Comparison of ENCODE assay signal across 14 cellular contexts in the genomic region with DNA sequence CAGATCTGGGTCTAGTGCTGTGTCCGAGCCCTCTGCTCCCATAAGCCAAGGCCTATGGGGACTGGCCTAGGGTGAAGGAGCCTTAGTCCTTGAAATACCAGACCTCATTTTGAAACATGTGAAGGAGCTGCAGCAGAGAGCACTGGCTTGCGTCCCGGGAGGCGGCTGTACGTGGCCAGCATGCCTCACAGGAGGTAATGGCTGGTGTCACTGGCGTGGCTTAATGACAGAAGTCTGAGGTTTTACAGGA.
DNase-seq lines count a peak whose midpoint lies in the region; ATAC-seq and TF ChIP-seq lines count a peak whose summit lies in the region.
"Had no signal": no experiment of that assay in that cellular context is flagged by ENCODE, and none has a peak within 500 bp of the region (broad histone marks: within the 10 kb centered on the region; RNA-seq: fewer than 3 reads in every experiment).

No MANE protein-coding gene starts in this region.

- peak; percentile 0 for DNase-seq in activated T-cell treated with anti-CD3 and anti-CD28 coated beads, Interleukin-2, amount 50 U/mL, for 4 hours
- no peak for DNase-seq in activated T-cell treated with anti-CD3 and anti-CD28 coated beads, Interleukin-2, amount 50 U/mL, for 48 hours
- DNase-seq in medulla oblongata (ENCODE audit: extremely low spot score) (peak; percentile 45), testis (peak; percentile 70), endodermal cell (no peak)
- no peak for DNase-seq in activated CD4-positive, alpha-beta T cell treated with anti-CD3 and anti-CD28 coated beads for 48 hours
- no peak for DNase-seq in effector CD4-positive, alpha-beta T cell
- DNase-seq: DMS153, NCI-H187 treated with DMSO at 0.1 percent for 48 hours, NCI-H524 had no signal

- no peak for TF ChIP-seq POLR2A in testis (IDR thresholded peaks at IDR 0.05)

- H3K27me3 ChIP-seq in testis (no peaks in the 10 kb centered on the region), endodermal cell (ENCODE audit: control insufficient read depth, insufficient read depth, low read length, poor library complexity, severe bottlenecking) (no peaks in the 10 kb centered on the region)
- H3K27me3 ChIP-seq: Peyer's patch had no signal

- peaks cover 4% of the 10 kb centered on the region for H3K27me3 Mint-ChIP-seq in activated T-cell treated with anti-CD3 and anti-CD28 coated beads, Interleukin-2, amount 50 U/mL, for 4 hours (ENCODE audit: low read depth)
- no peaks in the 10 kb centered on the region for H3K27me3 Mint-ChIP-seq in endodermal cell (ENCODE audit: insufficient read depth)

- H3K27ac ChIP-seq in cingulate gyrus (ENCODE audit: low read depth, low read length) (peak overlapping the region; percentile 65), testis (no peak overlapping the region), endodermal cell (ENCODE audit: low read depth, low read length) (no peak overlapping the region)
- H3K27ac ChIP-seq: 22Rv1, Peyer's patch had no signal

- 71 to 75% methylated on average over 4 to 6 of the region's 6 CpGs for WGBS in testis, 2 donors
- WGBS in endodermal cell (ENCODE audit: insufficient coverage in 1 of 2, insufficient read length in 1 of 2), 2 experiments, result 91 to 92% methylated on average over 5 to 6 of the region's 6 CpGs

- H3K4me1 ChIP-seq in testis, result peaks cover 15% of the 10 kb centered on the region
- H3K4me1 ChIP-seq in endodermal cell (ENCODE audit: control insufficient read depth, insufficient read depth, low read length), result no peaks in the 10 kb centered on the region
- H3K4me1 ChIP-seq: Peyer's patch had no signal

- H3K27ac Mint-ChIP-seq in endodermal cell, result no peak overlapping the region

- H3K36me3 ChIP-seq in testis (ENCODE audit: low read depth, missing control alignments) (no peaks in the 10 kb centered on the region), endodermal cell (ENCODE audit: control insufficient read depth, insufficient read depth, low read length) (no peaks in the 10 kb centered on the region)
- H3K36me3 ChIP-seq: Peyer's patch had no signal

- ATAC-seq in activated T-cell treated with anti-CD3 and anti-CD28 coated beads, Interleukin-2, amount 50 U/mL, for 4 hours, result no peak

- no peaks in the 10 kb centered on the region for H3K9me3 Mint-ChIP-seq in activated T-cell treated with anti-CD3 and anti-CD28 coated beads, Interleukin-2, amount 50 U/mL, for 4 hours
- H3K9me3 Mint-ChIP-seq in endodermal cell, result no peaks in the 10 kb centered on the region
- H3K9me3 Mint-ChIP-seq: IgD-negative memory B cell had no signal

- intact Hi-C loops in testis (cut with DNase I; ENCODE audit: low total_unique reads), result no loop called here

- H3K4me1 Mint-ChIP-seq in activated T-cell treated with anti-CD3 and anti-CD28 coated beads, Interleukin-2, amount 50 U/mL, for 4 hours (ENCODE audit: low read depth), result no peaks in the 10 kb centered on the region
- no peaks in the 10 kb centered on the region for H3K4me1 Mint-ChIP-seq in endodermal cell
- H3K4me1 Mint-ChIP-seq: IgD-negative memory B cell had no signal

- no peak overlapping the region for H3K9ac ChIP-seq in endodermal cell (ENCODE audit: extremely low read depth, low read length, poor library complexity, severe bottlenecking)

- H3K9me3 ChIP-seq in testis, result no peaks in the 10 kb centered on the region
- H3K9me3 ChIP-seq in endodermal cell (ENCODE audit: control insufficient read depth, low read length), result no peaks in the 10 kb centered on the region
- H3K9me3 ChIP-seq: Peyer's patch had no signal

- no peak for TF ChIP-seq CTCF in testis (IDR thresholded peaks at IDR 0.05)
- TF ChIP-seq CTCF in endodermal cell (conservative IDR thresholded peaks at IDR 0.05), result no peak

- H3K4me3 ChIP-seq in testis (no peak overlapping the region), endodermal cell (ENCODE audit: low read length) (no peak overlapping the region)
- H3K4me3 ChIP-seq: Peyer's patch had no signal

- H3K36me3 Mint-ChIP-seq in activated T-cell treated with anti-CD3 and anti-CD28 coated beads, Interleukin-2, amount 50 U/mL, for 4 hours (ENCODE audit: insufficient read depth), result no peaks in the 10 kb centered on the region
- no peaks in the 10 kb centered on the region for H3K36me3 Mint-ChIP-seq in endodermal cell (ENCODE audit: low read depth)
- H3K36me3 Mint-ChIP-seq: IgD-negative memory B cell had no signal

- H3K4me3 Mint-ChIP-seq in activated T-cell treated with anti-CD3 and anti-CD28 coated beads, Interleukin-2, amount 50 U/mL, for 4 hours, result no peak overlapping the region
- H3K4me3 Mint-ChIP-seq in endodermal cell, result no peak overlapping the region
- H3K4me3 Mint-ChIP-seq: IgD-negative memory B cell had no signal

Comparison
In these comparisons a context has a peak if more than half of its experiments do, and no peak if none do; other contexts are left out.
1. DNase-seq: peak in activated T-cell treated with anti-CD3 and anti-CD28 coated beads, Interleukin-2, amount 50 U/mL, for 4 hours (single experiment), medulla oblongata (single experiment) and testis (single experiment); none in activated T-cell treated with anti-CD3 and anti-CD28 coated beads, Interleukin-2, amount 50 U/mL, for 48 hours (0 of 2), activated CD4-positive, alpha-beta T cell treated with anti-CD3 and anti-CD28 coated beads for 48 hours (single experiment), endodermal cell (single experiment) and effector CD4-positive, alpha-beta T cell (single experiment).